9 cellular contexts compared by ENCODE assay signal in genomic region chr19:31408460-31409124, GRCh38. TPM values are rescaled to one million over a fixed set of nuclear protein-coding genes. Genes with fewer than 3 reads are reported as not detected.
DNase-seq lines count a peak whose midpoint lies in the region; ATAC-seq and TF ChIP-seq lines count a peak whose summit lies in the region.
"Had no signal": no experiment of that assay in that cellular context is flagged by ENCODE, and none has a peak within 500 bp of the region (broad histone marks: within the 10 kb centered on the region; RNA-seq: fewer than 3 reads in every experiment).

No MANE protein-coding gene starts in this region.

- H3K14ac ChIP-seq in mesenchymal stem cell (ENCODE audit: low read length in 2 of 2): no peak overlapping the region

- no peak overlapping the region for H2BK120ac ChIP-seq in mesenchymal stem cell (ENCODE audit: low read depth, low read length)

- H3K9ac ChIP-seq in mesenchymal stem cell (ENCODE audit: low read length): peak overlapping the region; percentile 75

- H3K79me1 ChIP-seq in mesenchymal stem cell (replicated peaks; ENCODE audit: low read length, poor library complexity, severe bottlenecking): no peaks in the 10 kb centered on the region

- peaks cover 3% of the 10 kb centered on the region for H3K4me1 ChIP-seq in mesenchymal stem cell (ENCODE audit: control insufficient read depth, insufficient read depth, low read depth, low read length)

- peak overlapping the region; percentile 84 to 91 for H3K18ac ChIP-seq in mesenchymal stem cell (ENCODE audit: low read depth in 1 of 2, low read length in 2 of 2)

- 12% methylated on average over 3 of the region's 3 CpGs for WGBS in mesenchymal stem cell

- no peak overlapping the region for H2BK5ac ChIP-seq in mesenchymal stem cell (ENCODE audit: low read depth, low read length, poor library complexity, severe bottlenecking)

- H3K27ac ChIP-seq in mesenchymal stem cell (ENCODE audit: low read length, poor library complexity, severe bottlenecking): no peak overlapping the region

- no peak overlapping the region for H4K91ac ChIP-seq in mesenchymal stem cell (ENCODE audit: low read length)

- H3K27me3 ChIP-seq in mesenchymal stem cell (ENCODE audit: control insufficient read depth in 1 of 2, insufficient read depth in 1 of 2, low read length in 2 of 2): peaks cover 0 to 1% of the 10 kb centered on the region in 2 experiments

- no peak overlapping the region for H3K23ac ChIP-seq in mesenchymal stem cell (ENCODE audit: low read length in 2 of 2)

- H2AFZ ChIP-seq in mesenchymal stem cell (ENCODE audit: low read depth, low read length): no peak overlapping the region

- no peaks in the 10 kb centered on the region for H3K36me3 ChIP-seq in mesenchymal stem cell (ENCODE audit: control insufficient read depth in 1 of 2, insufficient read depth in 2 of 2, low read depth in 1 of 2, low read length in 2 of 2)

- DNase-seq in AG20443 (ENCODE audit: low spot score) (peak; percentile 76), MV-4-11 (lab: John Stamatoyannopoulos, UW) (peak; percentile 79), epithelial cell of esophagus (ENCODE audit: low read depth) (peak; percentile 77), mesenchymal stem cell (peak; percentile 96), NK-92 (lab: John Stamatoyannopoulos, UW; ENCODE audit: unreplicated experiment) (no peak)
- no peak for DNase-seq in stimulated activated naive CD8-positive, alpha-beta T cell treated with anti-CD3 and anti-CD28 coated beads, Interleukin-15, Interleukin-2, amounts not matched to agents 100 U/mL and 50 U/mL, for 24 hours
- DNase-seq in stimulated activated naive CD4-positive, alpha-beta T cell treated with Interleukin-2 at 50 U/mL for 16 hours (lab: John Stamatoyannopoulos, UW): no peak
- DNase-seq: activated CD4-positive, alpha-beta T cell treated with anti-CD3 and anti-CD28 coated beads, Interleukin-2, amount 50 U/mL, for 48 hours had no signal

- H3K4me2 ChIP-seq in mesenchymal stem cell (ENCODE audit: low read length, poor library complexity, severe bottlenecking): no peak overlapping the region

- TF ChIP-seq CTCF in epithelial cell of esophagus (IDR thresholded peaks at IDR 0.05; ENCODE audit: insufficient read depth, low read depth, low read length, missing control alignments): no peak

- H2BK15ac ChIP-seq in mesenchymal stem cell (ENCODE audit: low read depth, poor library complexity, severe bottlenecking): no peak overlapping the region

- ATAC-seq in stimulated activated naive CD8-positive, alpha-beta T cell treated with anti-CD3 and anti-CD28 coated beads, Interleukin-15, Interleukin-2, amounts not matched to agents 100 U/mL and 50 U/mL, for 24 hours: no peak
- ATAC-seq in GM18858 (IDR thresholded peaks at IDR 0.05; ENCODE audit: unreplicated experiment): no peak

- H3K4me3 ChIP-seq in epithelial cell of esophagus (ENCODE audit: low read length) (no peak overlapping the region), mesenchymal stem cell (ENCODE audit: insufficient read depth in 1 of 2, low read depth in 1 of 2, low read length in 2 of 2) (peak overlapping the region in 1 of 2 experiments; percentile 18)

- no peak overlapping the region for H2AK5ac ChIP-seq in mesenchymal stem cell (ENCODE audit: low read length, severe bottlenecking)

- H4K8ac ChIP-seq in mesenchymal stem cell (ENCODE audit: low read length): no peak overlapping the region

- H2BK12ac ChIP-seq in mesenchymal stem cell (ENCODE audit: low read length in 2 of 2): peak overlapping the region; percentile 32 to 89

- no peaks in the 10 kb centered on the region for H3K9me3 ChIP-seq in mesenchymal stem cell (ENCODE audit: control insufficient read depth, low read length)

- H3K4ac ChIP-seq in mesenchymal stem cell (ENCODE audit: low read depth in 1 of 2, low read length in 2 of 2): no peak overlapping the region

RNA-seq across cellular contexts. Expression of gene TSHZ3, which starts 59.4 kb away (rescaled TPM):
- 28.5 TPM for polyA plus RNA-seq in mesenchymal stem cell (2013, experiment 1 of 2)
- polyA plus RNA-seq in mesenchymal stem cell (2013, experiment 2 of 2): 27.9 TPM

Comparison
In these comparisons a context has a peak if more than half of its experiments do, and no peak if none do; other contexts are left out.
1. DNase-seq: peak in AG20443 (single experiment), MV-4-11 (single experiment), epithelial cell of esophagus (single experiment) and mesenchymal stem cell (single experiment); none in stimulated activated naive CD8-positive, alpha-beta T cell treated with anti-CD3 and anti-CD28 coated beads, Interleukin-15, Interleukin-2, amounts not matched to agents 100 U/mL and 50 U/mL, for 24 hours (single experiment), NK-92 (single experiment) and stimulated activated naive CD4-positive, alpha-beta T cell treated with Interleukin-2 at 50 U/mL for 16 hours (single experiment).